Comparison of ENCODE assay signal across 13 cellular contexts in genomic region chr20:32829291-32830005, GRCh38. TPM values are rescaled to one million over a fixed set of nuclear protein-coding genes. Genes with fewer than 3 reads are reported as not detected.
A peak's percentile ranks its signal among the peaks of the same experiment; 100 is the strongest.
DNase-seq lines count a peak whose midpoint lies in the region; ATAC-seq, FAIRE-seq and TF ChIP-seq lines count a peak whose summit lies in the region.
"Had no signal": no experiment of that assay in that cellular context is flagged by ENCODE, and none has a peak within 500 bp of the region (broad histone marks: within the 10 kb centered on the region; RNA-seq: fewer than 3 reads in every experiment).

No MANE protein-coding gene starts in this region.

- H3K4me3 ChIP-seq in left ventricle myocardium inferior (no peak overlapping the region), ectodermal cell (ENCODE audit: insufficient read depth, low read depth, low read length) (no peak overlapping the region)
- H3K4me3 ChIP-seq: SJSA1 had no signal

- H3K27ac ChIP-seq in left ventricle myocardium inferior (replicated peaks) (peak overlapping the region; percentile 42), ectodermal cell (ENCODE audit: insufficient read depth, low read depth, low read length, poor library complexity, severe bottlenecking) (peak overlapping the region; percentile 50)
- H3K27ac ChIP-seq: SJSA1 had no signal

- H3K27me3 ChIP-seq in left ventricle myocardium inferior (ENCODE audit: low read depth) (no peaks in the 10 kb centered on the region), ectodermal cell (ENCODE audit: control insufficient read depth, insufficient read depth, low read length, poor library complexity, severe bottlenecking) (no peaks in the 10 kb centered on the region)
- H3K27me3 ChIP-seq: SJSA1 had no signal

- in situ Hi-C loops in G401 (cut with HindIII; ENCODE audit: low sequenced_read_pairs), result no loop called here

- H3K36me3 Mint-ChIP-seq in osteocyte (ENCODE audit: unreplicated experiment), result peaks cover 32% of the 10 kb centered on the region

- TF ChIP-seq CTCF in left ventricle myocardium inferior (IDR thresholded peaks at IDR 0.05; ENCODE audit: borderline replicate concordance), result no peak
- TF ChIP-seq CTCF in osteocyte (IDR thresholded peaks at IDR 0.05), result no peak

- no peaks in the 10 kb centered on the region for H3K9me3 Mint-ChIP-seq in osteocyte (ENCODE audit: unreplicated experiment)

- no peak overlapping the region for H3K4me3 Mint-ChIP-seq in osteocyte (ENCODE audit: unreplicated experiment)

- DNase-seq in left ventricle myocardium inferior, result no peak
- no peak for DNase-seq in Right ventricle myocardium superior
- no peak for DNase-seq in osteocyte (ENCODE audit: extremely low spot score, unreplicated experiment)
- no peak for DNase-seq in EL
- DNase-seq in G401 (ENCODE audit: low spot score), result no peak
- DNase-seq in NCI-H1048 (lab: John Stamatoyannopoulos, UW), result no peak
- DNase-seq in GM19239 (ENCODE audit: insufficient read length, low spot score), result no peak
- DNase-seq: aorta, NCI-H526 treated with DMSO at 0.1 percent for 48 hours, occipital lobe had no signal

- peaks cover 41% of the 10 kb centered on the region for H3K36me3 ChIP-seq in left ventricle myocardium inferior
- H3K36me3 ChIP-seq in ectodermal cell (ENCODE audit: control insufficient read depth, insufficient read depth, low read length), result peaks cover 15% of the 10 kb centered on the region

- peaks cover 12% of the 10 kb centered on the region for H3K4me1 Mint-ChIP-seq in osteocyte (ENCODE audit: unreplicated experiment)

- H3K4me1 ChIP-seq in left ventricle myocardium inferior (peaks cover 49% of the 10 kb centered on the region), ectodermal cell (ENCODE audit: control insufficient read depth, insufficient read depth, low read length) (peaks cover 4% of the 10 kb centered on the region)
- H3K4me1 ChIP-seq: SJSA1 had no signal

- WGBS in ectodermal cell, 2 experiments, result 94 to 95% methylated on average over 3 of the region's 3 CpGs

- H3K27me3 Mint-ChIP-seq in osteocyte (ENCODE audit: unreplicated experiment), result no peaks in the 10 kb centered on the region

- FAIRE-seq in GM19239 (lab: Jason Lieb, UNC), result no peak

- peak overlapping the region; percentile 15 for H3K27ac Mint-ChIP-seq in osteocyte (ENCODE audit: unreplicated experiment)

- intact Hi-C loops in left ventricle myocardium inferior (cut with micrococcal nuclease) (no loop called here), Right ventricle myocardium superior (cut with DNase I) (no loop called here)

- no peaks in the 10 kb centered on the region for H3K9me3 ChIP-seq in left ventricle myocardium inferior (replicated peaks)
- no peaks in the 10 kb centered on the region for H3K9me3 ChIP-seq in ectodermal cell (ENCODE audit: control insufficient read depth, low read length)
- H3K9me3 ChIP-seq: SJSA1 had no signal

- no peak for ATAC-seq in Right ventricle myocardium superior (ENCODE audit: poor library complexity)

RNA-seq across cellular contexts. Expression of gene MAPRE1, which starts 9.7 kb away (rescaled TPM):
- total RNA-seq in left ventricle myocardium inferior (58.4 TPM), Right ventricle myocardium superior (58.9 TPM), osteocyte (92.8 and 94.8 TPM in 2 replicates)
- polyA plus RNA-seq in ectodermal cell (2013, experiment 1 of 4), result 222 TPM
- 226 TPM for polyA plus RNA-seq in ectodermal cell (2013, experiment 2 of 4)
- polyA plus RNA-seq in ectodermal cell (2013, experiment 3 of 4), result 155 TPM
- polyA plus RNA-seq in ectodermal cell (2013, experiment 4 of 4), result 179 TPM
- 99.3 and 149 TPM in 2 replicates for total RNA-seq in G401 (2014; rRNA removed; shearing (Covaris generic))

RNA-seq across cellular contexts. Expression of gene EFCAB8, which starts 29.3 kb away (rescaled TPM):
- not detected for total RNA-seq in left ventricle myocardium inferior
- total RNA-seq in Right ventricle myocardium superior, result not detected
- not detected for polyA plus RNA-seq in ectodermal cell (2013, experiment 1 of 4)
- 0.18 TPM for polyA plus RNA-seq in ectodermal cell (2013, experiment 2 of 4)
- not detected for polyA plus RNA-seq in ectodermal cell (2013, experiment 3 of 4)
- not detected for polyA plus RNA-seq in ectodermal cell (2013, experiment 4 of 4)
- 0.64 and 0.97 TPM in 2 replicates for total RNA-seq in osteocyte
- 0.03 TPM in 1 of 2 replicates, not detected in the other for total RNA-seq in G401 (2014; rRNA removed; shearing (Covaris generic))
- total RNA-seq: occipital lobe had no signal
- polyA plus RNA-seq: BJ had no signal
